ENCODE assay signal across 18 cellular contexts in the genomic region with DNA sequence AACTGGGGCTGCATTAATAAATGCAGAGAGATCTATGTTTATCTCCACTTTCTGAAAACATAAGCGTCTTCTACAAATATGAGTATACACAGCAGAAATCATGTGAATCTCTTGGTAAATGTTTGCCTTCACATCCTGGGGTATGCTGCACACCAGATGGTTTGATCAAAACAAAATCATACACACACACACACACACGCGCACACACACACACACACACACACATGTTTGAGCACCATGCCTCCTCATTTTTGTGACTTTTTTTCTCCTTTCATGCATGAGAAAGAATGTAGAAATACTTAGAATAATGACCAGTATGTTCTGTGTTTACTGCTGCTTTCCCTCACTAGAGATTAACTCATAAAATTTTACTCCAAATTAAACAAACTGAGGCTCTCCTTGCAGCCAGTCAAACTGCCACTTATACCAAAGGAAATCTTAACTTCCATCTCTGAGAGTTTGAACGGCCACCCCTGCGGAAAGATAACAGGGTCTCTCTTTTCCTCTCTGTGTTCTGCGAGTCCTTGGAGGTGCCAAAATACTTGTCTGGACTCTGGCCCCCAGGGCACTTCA.
A peak's percentile ranks its signal among the peaks of the same experiment; 100 is the strongest.
DNase-seq lines count a peak whose midpoint lies in the region; ATAC-seq and TF ChIP-seq lines count a peak whose summit lies in the region.
"Had no signal": no experiment of that assay in that cellular context is flagged by ENCODE, and none has a peak within 500 bp of the region (broad histone marks: within the 10 kb centered on the region; RNA-seq: fewer than 3 reads in every experiment).

No MANE protein-coding gene starts in this region.

- DNase-seq in NCI-H146 (lab: John Stamatoyannopoulos, UW) (peak; percentile 30), NCI-H146 treated with DMSO at 0.1 percent for 48 hours (lab: John Stamatoyannopoulos, UW; ENCODE audit: unreplicated experiment) (no peak), dorsolateral prefrontal cortex (no peak), type B pancreatic cell (ENCODE audit: extremely low spot score, unreplicated experiment) (no peak)
- DNase-seq in activated CD4-positive, alpha-beta T cell treated with anti-CD3 and anti-CD28 coated beads, Interleukin-2, amount 50 U/mL, for 48 hours, result no peak
- DNase-seq in activated CD4-positive, alpha-beta T cell treated with anti-CD3 and anti-CD28 coated beads for 48 hours, result no peak
- DNase-seq: activated CD4-positive, CD25-positive, alpha-beta regulatory T cell; CD4-positive, alpha-beta T cell; EL; erythroblast; glutamatergic neuron; mesendoderm; upper lobe of left lung had no signal

- H3K4me1 ChIP-seq in neuron (ENCODE audit: insufficient read depth, low read length), result peaks cover 41% of the 10 kb centered on the region
- H3K4me1 ChIP-seq: A549, upper lobe of left lung had no signal

- H3K27me3 ChIP-seq in dorsolateral prefrontal cortex (no peaks in the 10 kb centered on the region), neuron (ENCODE audit: insufficient read depth, low read length) (no peaks in the 10 kb centered on the region)
- H3K27me3 ChIP-seq: upper lobe of left lung had no signal

- H3K36me3 Mint-ChIP-seq in type B pancreatic cell, result no peaks in the 10 kb centered on the region

- H3K27ac ChIP-seq in dorsolateral prefrontal cortex, result peak overlapping the region in 55 of 59 donors; percentile 80 to 98 (median 92)
- H3K27ac ChIP-seq: A549, skin epidermis, upper lobe of left lung had no signal

- no peaks in the 10 kb centered on the region for H3K36me3 ChIP-seq in neuron (ENCODE audit: insufficient read depth, low read length)
- H3K36me3 ChIP-seq: upper lobe of left lung had no signal

- peaks cover 34% of the 10 kb centered on the region for H3K4me1 Mint-ChIP-seq in type B pancreatic cell (ENCODE audit: unreplicated experiment)

- H3K9me3 Mint-ChIP-seq in type B pancreatic cell, result no peaks in the 10 kb centered on the region
- H3K9me3 Mint-ChIP-seq: activated T-helper 2 cell treated with anti-CD3 and anti-CD28 coated beads, Interferon-gamma antibody, Interleukin-2, Interleukin-4, amounts not matched to agents 10 μg/mL and 5 μg/mL and 100 μg/mL, durations not matched to agents 14 hours and 24 hours and 36 hours; CD4-positive, alpha-beta T cell had no signal

- no peaks in the 10 kb centered on the region for H3K9me3 ChIP-seq in neuron (ENCODE audit: low read length)
- H3K9me3 ChIP-seq: A549, upper lobe of left lung had no signal

- no peak overlapping the region for H3K27ac Mint-ChIP-seq in type B pancreatic cell
- H3K27ac Mint-ChIP-seq: activated T-helper 2 cell treated with anti-CD3 and anti-CD28 coated beads, Interferon-gamma antibody, Interleukin-2, Interleukin-4, amounts not matched to agents 10 μg/mL and 5 μg/mL and 100 μg/mL, durations not matched to agents 14 hours and 24 hours and 36 hours; CD4-positive, alpha-beta T cell had no signal

- TF ChIP-seq CTCF in dorsolateral prefrontal cortex (IDR thresholded peaks at IDR 0.05 in 54 of 56, conservative IDR thresholded peaks at IDR 0.05 in 2 of 56; ENCODE audit: low read depth in 1 of 56, partially characterized antibody in 56 of 56) (no peak), type B pancreatic cell (conservative IDR thresholded peaks at IDR 0.05) (no peak)

- no peak overlapping the region for H3K4me3 ChIP-seq in dorsolateral prefrontal cortex
- no peak overlapping the region for H3K4me3 ChIP-seq in neuron (ENCODE audit: low read length)
- H3K4me3 ChIP-seq: A549, skin epidermis, upper lobe of left lung had no signal

- peak overlapping the region; percentile 16 for H3K4me3 Mint-ChIP-seq in type B pancreatic cell
- H3K4me3 Mint-ChIP-seq: CD4-positive, alpha-beta T cell had no signal

- peaks cover 39% of the 10 kb centered on the region for H3K27me3 Mint-ChIP-seq in type B pancreatic cell

- intact Hi-C loops in dorsolateral prefrontal cortex (cut with DNase I), result no loop called here

- peak overlapping the region; percentile 52 for H2AFZ ChIP-seq in neuron (ENCODE audit: low read depth, low read length)

- no peak for ATAC-seq in HG03196 (IDR thresholded peaks at IDR 0.05; ENCODE audit: unreplicated experiment)
- ATAC-seq: A549 had no signal
